Comparison of ENCODE assay signal across 22 cellular contexts in genomic region chr2:77666251-77666980, GRCh38.
"Had no signal": no experiment of that assay in that cellular context is flagged by ENCODE, and none has a peak within 500 bp of the region (broad histone marks: within the 10 kb centered on the region; RNA-seq: fewer than 3 reads in every experiment).

No MANE protein-coding gene starts in this region.

- H3K27me3 ChIP-seq: brain microvascular endothelial cell, cardiac muscle cell had no signal

- H3K4me3 Mint-ChIP-seq: activated CD4-positive, alpha-beta memory T cell treated with anti-CD3 and anti-CD28 coated beads, Interleukin-2, amount 10 ng/mL, durations not matched to agents 7 days and 5 days; activated naive CD4-positive, alpha-beta T cell treated with anti-CD3 and anti-CD28 coated beads for 36 hours; activated naive CD8-positive, alpha-beta T cell treated with anti-CD3 and anti-CD28 coated beads for 36 hours; activated T-helper 17 cell treated with anti-CD3 and anti-CD28 coated beads, Interleukin-2, amount 50 U/mL, for 72 hours had no signal

- H3K36me3 Mint-ChIP-seq: activated naive CD8-positive, alpha-beta T cell treated with anti-CD3 and anti-CD28 coated beads for 36 hours had no signal

- ATAC-seq: activated T-helper 17 cell treated with anti-CD3 and anti-CD28 coated beads, Interleukin-2, amount 50 U/mL, for 72 hours had no signal

- H3K4me2 ChIP-seq: PC-9, SK-N-SH had no signal

- H3K9me3 ChIP-seq: SK-N-SH had no signal

- H3K27ac ChIP-seq: brain microvascular endothelial cell, cardiac muscle cell, PC-9, VCaP had no signal

- DNase-seq: activated CD4-positive, alpha-beta memory T cell treated with anti-CD3 and anti-CD28 coated beads, Interleukin-2, amount 10 ng/mL, durations not matched to agents 7 days and 5 days; activated CD4-positive, alpha-beta T cell treated with anti-CD3 and anti-CD28 coated beads, Interleukin-2, amount 50 U/mL, for 1 hour; activated CD4-positive, CD25-positive, alpha-beta regulatory T cell; activated gamma-delta T cell; activated naive CD4-positive, alpha-beta T cell treated with anti-CD3 and anti-CD28 coated beads for 36 hours; activated naive CD8-positive, alpha-beta T cell treated with anti-CD3 and anti-CD28 coated beads for 36 hours; activated T-cell treated with anti-CD3 and anti-CD28 coated beads for 4 hours; activated T-cell treated with anti-CD3 and anti-CD28 coated beads, Interleukin-2, amount 50 U/mL, for 48 hours; brain microvascular endothelial cell; MM.1S; NCI-H1105 treated with DMSO at 0.1 percent for 48 hours; NCI-H1436 treated with DMSO at 0.1 percent for 48 hours; NCI-H187; NCI-H2081; NCI-H510A treated with DMSO at 0.1 percent for 48 hours; NCI-H69; PC-9; SK-N-SH; T-helper 1 cell had no signal

- H3K27me3 Mint-ChIP-seq: activated CD4-positive, alpha-beta memory T cell treated with anti-CD3 and anti-CD28 coated beads, Interleukin-2, amount 10 ng/mL, durations not matched to agents 7 days and 5 days; activated naive CD8-positive, alpha-beta T cell treated with anti-CD3 and anti-CD28 coated beads for 36 hours; activated T-helper 17 cell treated with anti-CD3 and anti-CD28 coated beads, Interleukin-2, amount 50 U/mL, for 72 hours had no signal

- H3K4me1 Mint-ChIP-seq: activated CD4-positive, alpha-beta memory T cell treated with anti-CD3 and anti-CD28 coated beads, Interleukin-2, amount 10 ng/mL, durations not matched to agents 7 days and 5 days; activated naive CD8-positive, alpha-beta T cell treated with anti-CD3 and anti-CD28 coated beads for 36 hours; activated T-helper 17 cell treated with anti-CD3 and anti-CD28 coated beads, Interleukin-2, amount 50 U/mL, for 72 hours had no signal

- H3K9ac ChIP-seq: SK-N-SH had no signal

- H2AFZ ChIP-seq: PC-9 had no signal

- H3K27ac Mint-ChIP-seq: activated CD4-positive, alpha-beta memory T cell treated with anti-CD3 and anti-CD28 coated beads, Interleukin-2, amount 10 ng/mL, durations not matched to agents 7 days and 5 days; activated naive CD4-positive, alpha-beta T cell treated with anti-CD3 and anti-CD28 coated beads for 36 hours; activated naive CD8-positive, alpha-beta T cell treated with anti-CD3 and anti-CD28 coated beads for 36 hours; activated T-helper 17 cell treated with anti-CD3 and anti-CD28 coated beads, Interleukin-2, amount 50 U/mL, for 72 hours had no signal

- H3K4me3 ChIP-seq: cardiac muscle cell, PC-9 had no signal

- H3K9me2 ChIP-seq: SK-N-SH had no signal

- H3K9me3 Mint-ChIP-seq: activated naive CD8-positive, alpha-beta T cell treated with anti-CD3 and anti-CD28 coated beads for 36 hours had no signal

- H3K36me3 ChIP-seq: brain microvascular endothelial cell, cardiac muscle cell had no signal
